ENCODE assay signal across 1 cellular context in genomic region chr18:39835303-39836030, GRCh38.
TF ChIP-seq lines count a peak whose summit lies in the region.

No MANE protein-coding gene starts in this region.

TF ChIP-seq in GM23338, 12 proteins besides CTCF, POLR2A, EP300 and RAD21 (continued from another document):
- TF ChIP-seq ZNF462 (CRISPR knock-in tag; IDR thresholded peaks at IDR 0.05) (no peak), POLR2AphosphoS5 (IDR thresholded peaks at IDR 0.05; ENCODE audit: low read depth) (no peak), STAT1 (IDR thresholded peaks at IDR 0.05; ENCODE audit: unreplicated experiment) (no peak)
TF ChIP-seq in GM23338: peak in this region for 0.
